Comparison of ENCODE assay signal across 13 cellular contexts in genomic region chr20:1242530-1242929, GRCh38. TPM values are rescaled to one million over a fixed set of nuclear protein-coding genes. Genes with fewer than 3 reads are reported as not detected.
A peak's percentile ranks its signal among the peaks of the same experiment; 100 is the strongest.
DNase-seq lines count a peak whose midpoint lies in the region; ATAC-seq and TF ChIP-seq lines count a peak whose summit lies in the region.
"Had no signal": no experiment of that assay in that cellular context is flagged by ENCODE, and none has a peak within 500 bp of the region (broad histone marks: within the 10 kb centered on the region; RNA-seq: fewer than 3 reads in every experiment).

No MANE protein-coding gene starts in this region.

- H3K27ac ChIP-seq in BLaER1 (no peak overlapping the region), colonic mucosa (no peak overlapping the region)

- no peak overlapping the region for H3K4me3 ChIP-seq in BLaER1
- no peak overlapping the region for H3K4me3 ChIP-seq in astrocyte of the cerebellum (ENCODE audit: low read depth, low read length)
- no peak overlapping the region for H3K4me3 ChIP-seq in kidney epithelial cell (ENCODE audit: low read depth, low read length)
- no peak overlapping the region for H3K4me3 ChIP-seq in colonic mucosa

- peak overlapping the region; percentile 35 for H3K4me2 ChIP-seq in BLaER1

- H3K27me3 ChIP-seq in BLaER1 (no peaks in the 10 kb centered on the region), kidney epithelial cell (ENCODE audit: control insufficient read depth, insufficient read depth, low read length) (no peaks in the 10 kb centered on the region), colonic mucosa (no peaks in the 10 kb centered on the region)

- ATAC-seq in GM21786 (IDR thresholded peaks at IDR 0.05; ENCODE audit: unreplicated experiment), result no peak
- ATAC-seq: natural killer cell treated with Interleukin-12 subunit alpha and Interleukin-12 subunit beta and Interleukin-15 and Interleukin-18, amount 100 ng/mL, for 72 hours had no signal

- in situ Hi-C loops in astrocyte of the cerebellum (cut with HindIII; ENCODE audit: low sequenced_read_pairs), result no loop called here

- intact Hi-C loops in colonic mucosa (cut with DNase I), result no loop called here

- H3K9me3 ChIP-seq in BLaER1 (no peaks in the 10 kb centered on the region), colonic mucosa (no peaks in the 10 kb centered on the region)

- H3K4me1 ChIP-seq in BLaER1, result peaks cover 7% of the 10 kb centered on the region
- H3K4me1 ChIP-seq in colonic mucosa, result no peaks in the 10 kb centered on the region

- no peaks in the 10 kb centered on the region for H4K20me1 ChIP-seq in BLaER1

- H3K9ac ChIP-seq in BLaER1, result no peak overlapping the region
- H3K9ac ChIP-seq in colonic mucosa (ENCODE audit: low read depth in 2 of 2, low read length in 2 of 2), result no peak overlapping the region

- H3K36me3 ChIP-seq in BLaER1 (no peaks in the 10 kb centered on the region), kidney epithelial cell (ENCODE audit: control insufficient read depth, insufficient read depth, low read length) (no peaks in the 10 kb centered on the region), colonic mucosa (no peaks in the 10 kb centered on the region)

- no peak for TF ChIP-seq CTCF in astrocyte of the cerebellum (IDR thresholded peaks at IDR 0.05; ENCODE audit: low read depth, low read length, missing control alignments)
- TF ChIP-seq CTCF in kidney epithelial cell (IDR thresholded peaks at IDR 0.05; ENCODE audit: insufficient read depth, low read length, poor library complexity, severe bottlenecking), result no peak
- TF ChIP-seq CTCF in colonic mucosa (IDR thresholded peaks at IDR 0.05), result no peak

- DNase-seq in HS-5 (ENCODE audit: low read depth), result peak; percentile 72
- DNase-seq in astrocyte of the cerebellum (ENCODE audit: low read depth), result peak; percentile 22
- DNase-seq in kidney epithelial cell (ENCODE audit: low read depth), result peak; percentile 84
- no peak for DNase-seq in colonic mucosa
- DNase-seq in hypothalamus (lab: John Stamatoyannopoulos, UW), result no peak
- no peak for DNase-seq in NCI-H1694 (lab: John Stamatoyannopoulos, UW)
- DNase-seq: activated CD4-positive, alpha-beta T cell treated with anti-CD3 and anti-CD28 coated beads, Interleukin-2, amount 10 ng/mL, durations not matched to agents 7 days and 5 days; endodermal cell; stimulated activated CD4-positive, alpha-beta T cell treated with anti-CD3 and anti-CD28 coated beads, Interleukin-12 subunit alpha, Interleukin-12 subunit beta, amount 100 ng/mL, for 4 hours; stimulated activated CD8-positive, alpha-beta memory T cell treated with anti-CD3 and anti-CD28 coated beads, Interleukin-4, amount 100 ng/mL, for 48 hours had no signal

RNA-seq across cellular contexts. Expression of gene RAD21L1, which starts 16.7 kb away (rescaled TPM):
- total RNA-seq in kidney epithelial cell (not detected in 2 replicates), colonic mucosa (not detected)
- total RNA-seq: natural killer cell treated with Interleukin-12 subunit alpha and Interleukin-12 subunit beta and Interleukin-15 and Interleukin-18, amount 100 ng/mL, for 72 hours had no signal

RNA-seq across cellular contexts. Expression of gene SNPH, which starts 23.6 kb away (rescaled TPM):
- 7.1 and 8.3 TPM in 2 replicates for total RNA-seq in kidney epithelial cell
- total RNA-seq in colonic mucosa, result 1 to 10 TPM; 1.9 to 2.4 TPM

RNA-seq across cellular contexts. Expression of gene C20orf202, which starts 39.3 kb away (rescaled TPM):
- total RNA-seq in kidney epithelial cell (not detected in 2 replicates), colonic mucosa (under 1 TPM in 1 of 2 donors, not detected in 1; 0.19 TPM)
- total RNA-seq: activated CD4-positive, alpha-beta T cell treated with anti-CD3 and anti-CD28 coated beads, Interleukin-2, amount 10 ng/mL, durations not matched to agents 7 days and 5 days; endodermal cell had no signal

RNA-seq across cellular contexts. Expression of gene TMEM74B, which starts 57.7 kb away (rescaled TPM):
- total RNA-seq in kidney epithelial cell, result 0.27 and 4.5 TPM in 2 replicates
- total RNA-seq in colonic mucosa, result 1 to 10 TPM; 1.4 to 2.0 TPM
- total RNA-seq: natural killer cell treated with Interleukin-12 subunit alpha and Interleukin-12 subunit beta and Interleukin-15 and Interleukin-18, amount 100 ng/mL, for 72 hours had no signal

Comparison
In these comparisons a context has a peak if more than half of its experiments do, and no peak if none do; other contexts are left out.
1. DNase-seq: peak in HS-5 (single experiment), astrocyte of the cerebellum (single experiment) and kidney epithelial cell (single experiment); none in colonic mucosa (single experiment), hypothalamus (0 of 51) and NCI-H1694 (single experiment).